21 cellular contexts compared by ENCODE assay signal in the genomic region with DNA sequence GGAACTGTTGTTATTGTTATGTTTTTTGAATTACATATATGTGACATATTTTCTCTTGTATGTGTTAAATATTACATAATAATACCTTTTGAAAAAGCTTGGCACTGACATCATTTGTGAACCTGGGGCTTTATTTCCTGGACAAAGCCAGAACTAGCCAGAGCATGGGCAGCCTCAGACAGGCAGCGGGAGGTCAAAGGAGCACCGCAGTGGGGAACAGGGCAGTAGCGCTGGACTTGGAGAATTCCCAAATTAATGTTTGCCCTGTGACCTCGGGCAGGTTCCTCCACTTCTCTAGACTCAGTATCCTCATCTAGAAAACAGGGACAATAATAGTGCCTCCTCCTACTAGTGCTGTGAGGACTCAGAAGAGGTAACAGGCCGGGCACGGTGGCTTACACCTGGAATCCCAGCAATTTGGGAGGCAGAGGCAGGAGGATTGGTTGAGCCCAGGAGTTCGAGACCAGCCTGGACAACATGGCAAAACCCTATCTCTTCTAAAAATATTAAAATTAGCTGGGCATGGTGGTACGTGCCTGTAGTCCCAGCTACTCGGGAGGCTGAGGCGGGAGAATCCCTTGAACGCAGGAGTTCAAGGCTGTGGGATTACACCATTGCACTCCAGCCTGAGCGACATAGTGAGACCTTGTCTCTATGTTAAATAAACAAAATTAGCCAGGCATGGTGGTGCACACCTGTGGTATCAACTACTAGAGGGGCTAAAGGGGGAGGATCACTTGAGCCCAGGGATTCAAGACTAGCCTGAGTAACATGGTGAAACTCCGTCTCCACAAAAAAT.
"Had no signal": no experiment of that assay in that cellular context is flagged by ENCODE, and none has a peak within 500 bp of the region (broad histone marks: within the 10 kb centered on the region; RNA-seq: fewer than 3 reads in every experiment).

No MANE protein-coding gene starts in this region.

- H3K27ac ChIP-seq: SJSA1, SK-N-MC had no signal

- DNase-seq: IMR-90, Karpas-422, KG1, MG63, NCI-H1092, NCI-H1105 treated with DMSO at 0.1 percent for 48 hours, NCI-H1417 treated with DMSO at 0.1 percent for 48 hours, NCI-H146, NCI-H1694 treated with DMSO at 0.1 percent for 48 hours, NCI-H1930, NCI-H2081 treated with DMSO at 0.1 percent for 48 hours, NCI-H226, NCI-H446, NCI-H510A treated with DMSO at 0.1 percent for 48 hours, NCI-H526, NCI-H82, Right ventricle myocardium superior, SIG-M5 had no signal

- FAIRE-seq: RCC 7860 had no signal

- H3K4me3 ChIP-seq: MG63, SJSA1, SK-N-MC had no signal

- H3K9me3 ChIP-seq: MG63, SJSA1 had no signal

- H3K27me3 ChIP-seq: MG63, SJSA1 had no signal

- H3K4me1 ChIP-seq: SJSA1 had no signal

- H3K36me3 ChIP-seq: MG63, SJSA1 had no signal
